ENCODE assay signal across 9 cellular contexts in the genomic region with DNA sequence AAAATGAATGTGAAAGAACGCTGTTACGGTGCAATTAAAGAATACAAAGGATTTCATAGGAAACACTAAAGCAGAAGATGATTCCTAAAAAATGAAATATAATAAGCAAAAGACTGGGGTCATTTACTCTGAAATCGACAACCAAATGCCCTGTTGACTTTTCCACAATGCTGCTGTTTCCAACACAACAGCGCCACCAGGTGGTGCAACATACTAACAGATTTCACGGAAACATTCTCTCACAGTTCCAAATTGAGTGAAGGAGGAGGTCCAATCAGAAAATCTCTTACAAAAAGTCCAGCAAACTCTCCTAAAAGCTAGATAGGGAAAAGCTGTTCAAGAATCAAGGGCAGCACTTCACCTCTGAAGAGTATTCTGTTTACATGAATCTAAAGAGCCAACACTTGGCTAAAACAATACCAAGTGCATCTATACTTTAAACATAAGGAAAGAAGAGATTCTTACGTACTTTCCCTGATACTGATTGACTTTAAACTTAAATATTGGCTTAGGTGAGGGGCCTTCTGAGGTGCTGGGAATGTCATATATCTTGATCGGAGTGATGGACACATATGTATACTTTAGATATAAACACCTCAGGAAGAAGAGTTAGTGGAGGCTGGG. TPM values are rescaled to one million over a fixed set of nuclear protein-coding genes. Genes with fewer than 3 reads are reported as not detected.
DNase-seq lines count a peak whose midpoint lies in the region; ATAC-seq, FAIRE-seq and TF ChIP-seq lines count a peak whose summit lies in the region.
"Had no signal": no experiment of that assay in that cellular context is flagged by ENCODE, and none has a peak within 500 bp of the region (broad histone marks: within the 10 kb centered on the region; RNA-seq: fewer than 3 reads in every experiment).

No MANE protein-coding gene starts in this region.

- TF ChIP-seq CTCF in fibroblast of pulmonary artery (IDR thresholded peaks at IDR 0.05; ENCODE audit: low read length, missing control alignments) (peak; percentile 82), neural crest cell (conservative IDR thresholded peaks at IDR 0.05) (peak; percentile 98)

- peak overlapping the region; percentile 85 for H3K27ac Mint-ChIP-seq in activated T-cell treated with anti-CD3 and anti-CD28 coated beads, Interleukin-2, amount 50 U/mL, for 72 hours
- no peak overlapping the region for H3K27ac Mint-ChIP-seq in neural crest cell (ENCODE audit: unreplicated experiment)
- no peak overlapping the region for H3K27ac Mint-ChIP-seq in stimulated activated naive CD8-positive, alpha-beta T cell treated with anti-CD3 and anti-CD28 coated beads, Interleukin-15, amount 100 ng/mL, for 72 hours

- peak; percentile 87 for FAIRE-seq in RCC 7860 (lab: Jason Lieb, UNC)
- FAIRE-seq: colon had no signal

- DNase-seq in DMS53 (lab: John Stamatoyannopoulos, UW) (peak; percentile 90), RCC 7860 (ENCODE audit: low spot score) (peak; percentile 66), fibroblast of pulmonary artery (ENCODE audit: low read depth) (peak; percentile 90), neural crest cell (ENCODE audit: low read depth, low spot score) (peak; percentile 84)
- DNase-seq in Jurkat, Clone E6-1 (ENCODE audit: low read depth, low spot score), result peak; percentile 69
- DNase-seq in activated T-cell treated with anti-CD3 and anti-CD28 coated beads, Interleukin-2, amount 50 U/mL, for 72 hours, result peak; percentile 67 to 73
- DNase-seq in stimulated activated naive CD8-positive, alpha-beta T cell treated with anti-CD3 and anti-CD28 coated beads, Interleukin-15, amount 100 ng/mL, for 72 hours, result peak; percentile 60 to 63

- H3K4me1 Mint-ChIP-seq in activated T-cell treated with anti-CD3 and anti-CD28 coated beads, Interleukin-2, amount 50 U/mL, for 72 hours (ENCODE audit: low read depth), result peaks cover 4% of the 10 kb centered on the region
- peaks cover 5% of the 10 kb centered on the region for H3K4me1 Mint-ChIP-seq in neural crest cell
- peaks cover 7% of the 10 kb centered on the region for H3K4me1 Mint-ChIP-seq in stimulated activated naive CD8-positive, alpha-beta T cell treated with anti-CD3 and anti-CD28 coated beads, Interleukin-15, amount 100 ng/mL, for 72 hours

- peak in 1 of 2 donors; percentile 58 for ATAC-seq in activated T-cell treated with anti-CD3 and anti-CD28 coated beads, Interleukin-2, amount 50 U/mL, for 72 hours (replicated peaks in 1 of 2)
- ATAC-seq in stimulated activated naive CD8-positive, alpha-beta T cell treated with anti-CD3 and anti-CD28 coated beads, Interleukin-15, amount 100 ng/mL, for 72 hours, result peak; percentile 48
- ATAC-seq in GM19351 (IDR thresholded peaks at IDR 0.05; ENCODE audit: unreplicated experiment), result no peak

- H3K36me3 Mint-ChIP-seq in activated T-cell treated with anti-CD3 and anti-CD28 coated beads, Interleukin-2, amount 50 U/mL, for 72 hours (ENCODE audit: insufficient read depth in 2 of 2), result peaks cover 2 to 24% of the 10 kb centered on the region in 2 donors
- H3K36me3 Mint-ChIP-seq in neural crest cell (ENCODE audit: low read depth), result peaks cover 5% of the 10 kb centered on the region

- no peaks in the 10 kb centered on the region for H3K9me3 Mint-ChIP-seq in activated T-cell treated with anti-CD3 and anti-CD28 coated beads, Interleukin-2, amount 50 U/mL, for 72 hours
- no peaks in the 10 kb centered on the region for H3K9me3 Mint-ChIP-seq in neural crest cell
- H3K9me3 Mint-ChIP-seq in stimulated activated naive CD8-positive, alpha-beta T cell treated with anti-CD3 and anti-CD28 coated beads, Interleukin-15, amount 100 ng/mL, for 72 hours, result no peaks in the 10 kb centered on the region

- H3K4me3 ChIP-seq in Jurkat, Clone E6-1 (ENCODE audit: low read length), result no peak overlapping the region
- no peak overlapping the region for H3K4me3 ChIP-seq in fibroblast of pulmonary artery (replicated peaks; ENCODE audit: low read depth, low read length)

- no peak overlapping the region for H3K4me3 Mint-ChIP-seq in activated T-cell treated with anti-CD3 and anti-CD28 coated beads, Interleukin-2, amount 50 U/mL, for 72 hours
- no peak overlapping the region for H3K4me3 Mint-ChIP-seq in neural crest cell
- no peak overlapping the region for H3K4me3 Mint-ChIP-seq in stimulated activated naive CD8-positive, alpha-beta T cell treated with anti-CD3 and anti-CD28 coated beads, Interleukin-15, amount 100 ng/mL, for 72 hours

- H3K27me3 Mint-ChIP-seq in activated T-cell treated with anti-CD3 and anti-CD28 coated beads, Interleukin-2, amount 50 U/mL, for 72 hours (ENCODE audit: low read depth), result no peaks in the 10 kb centered on the region
- no peaks in the 10 kb centered on the region for H3K27me3 Mint-ChIP-seq in neural crest cell (ENCODE audit: low read depth)
- no peaks in the 10 kb centered on the region for H3K27me3 Mint-ChIP-seq in stimulated activated naive CD8-positive, alpha-beta T cell treated with anti-CD3 and anti-CD28 coated beads, Interleukin-15, amount 100 ng/mL, for 72 hours

RNA-seq across cellular contexts. Expression of a gene that starts 55.9 kb away (rescaled TPM):
- polyA plus RNA-seq in Jurkat, Clone E6-1 (2012; ENCODE audit: insufficient read depth, insufficient read length), result 22.5 TPM
- total RNA-seq in activated T-cell treated with anti-CD3 and anti-CD28 coated beads, Interleukin-2, amount 50 U/mL, for 72 hours, result 10 to 100 TPM; 35.8 to 40.5 TPM
- 25.1 and 26.2 TPM in 2 replicates for total RNA-seq in neural crest cell
